ENCODE assay signal across 8 cellular contexts in genomic region chr2:39124770-39125075, GRCh38. TPM values are rescaled to one million over a fixed set of nuclear protein-coding genes. Genes with fewer than 3 reads are reported as not detected.
DNase-seq lines count a peak whose midpoint lies in the region; ATAC-seq, FAIRE-seq and TF ChIP-seq lines count a peak whose summit lies in the region.

No MANE protein-coding gene starts in this region.

- H3K79me2 ChIP-seq in GM12878 (ENCODE audit: control insufficient read depth, insufficient read depth, low read length), result peaks cover 13% of the 10 kb centered on the region
- H3K79me2 ChIP-seq in HepG2 (ENCODE audit: insufficient read depth, low read length), result peaks cover 11% of the 10 kb centered on the region

- peak overlapping the region; percentile 67 for H3K27ac ChIP-seq in GM12878 (ENCODE audit: control insufficient read depth, insufficient read depth)
- peak overlapping the region; percentile 93 for H3K27ac ChIP-seq in HepG2 (ENCODE audit: extremely low read length, insufficient read depth, low read length)
- H3K27ac ChIP-seq in subcutaneous abdominal adipose tissue (ENCODE audit: low read depth, low read length), result peak overlapping the region; percentile 99

- H3K4me1 ChIP-seq in GM12878 (ENCODE audit: control insufficient read depth, insufficient read depth, low read length) (peaks cover 18% of the 10 kb centered on the region), HepG2 (ENCODE audit: insufficient read depth, low read length) (peaks cover 53% of the 10 kb centered on the region), subcutaneous abdominal adipose tissue (ENCODE audit: control insufficient read depth in 5 of 5, insufficient read depth in 5 of 5, low read length in 5 of 5) (peaks cover 4 to 59% (median 49%) of the 10 kb centered on the region in 5 donors)

- H4K20me1 ChIP-seq in GM12878 (ENCODE audit: control insufficient read depth, insufficient read depth) (no peaks in the 10 kb centered on the region), HepG2 (ENCODE audit: insufficient read depth, low read length) (peaks cover 4% of the 10 kb centered on the region)

- H2AFZ ChIP-seq in GM12878 (ENCODE audit: control insufficient read depth, low read depth, low read length), result peak overlapping the region; percentile 98
- peak overlapping the region; percentile 84 for H2AFZ ChIP-seq in HepG2 (ENCODE audit: low read length)

- TSS peak; percentile 75 for BruUV-seq in GM12878 (replicated peaks; lab: Mats Ljungman, UMichigan)
- no TSS peak for BruUV-seq in HepG2 (replicated peaks; lab: Mats Ljungman, UMichigan)

- SMC1A ChIA-PET in GM12878 (lab: Charles Lee; ENCODE audit: uncharacterized antibody, unreplicated experiment), result interaction anchor here (0.5 to 3.0 kb wide), 13 partner anchors 11 to 291 kb away, joined by 3 to 15 read pairs (median 4); no protein-coding TSS in a partner anchor

- H3K4me2 ChIP-seq in GM12878 (ENCODE audit: control insufficient read depth, insufficient read depth) (peak overlapping the region; percentile 43), HepG2 (ENCODE audit: low read depth, low read length) (peak overlapping the region; percentile 83)

- no peak for TF ChIP-seq RAD21 in GM12878 (IDR thresholded peaks at IDR 0.05; ENCODE audit: insufficient read depth, low read depth, low read length)
- no peak for TF ChIP-seq RAD21 in HepG2 (CRISPR knock-in tag; IDR thresholded peaks at IDR 0.05)

- H3K27me3 ChIP-seq in GM12878 (replicated peaks in 1 of 2; ENCODE audit: control insufficient read depth in 2 of 2, insufficient read depth in 2 of 2, low read length in 1 of 2), result no peaks in the 10 kb centered on the region
- H3K27me3 ChIP-seq in HepG2 (ENCODE audit: control insufficient read depth in 1 of 2, insufficient read depth in 2 of 2, low read length in 2 of 2), result no peaks in the 10 kb centered on the region; a peak in 1 of 5 replicates
- H3K27me3 ChIP-seq in subcutaneous abdominal adipose tissue (ENCODE audit: control insufficient read depth in 5 of 5, insufficient read depth in 4 of 5, low read length in 5 of 5), result no peaks in the 10 kb centered on the region

- no peak for TF ChIP-seq CTCF in GM12878 (IDR thresholded peaks at IDR 0.05 in 2 of 3, conservative IDR thresholded peaks at IDR 0.05 in 1 of 3; ENCODE audit: control insufficient read depth in 2 of 3, extremely low read depth in 1 of 3, insufficient read depth in 1 of 3, low read depth in 3 of 3, low read length in 3 of 3)
- TF ChIP-seq CTCF in HepG2 (CRISPR knock-in tag; IDR thresholded peaks at IDR 0.05), result no peak

- intact Hi-C loops in GM12878 (cut with micrococcal nuclease; ENCODE audit: unreplicated experiment), result loop anchor here (10.0 kb wide), 1 partner anchor 510 kb away; no protein-coding TSS in a partner anchor
- intact Hi-C loops in HepG2 (cut with micrococcal nuclease; ENCODE audit: unreplicated experiment), result loop anchor here (1.0 to 10.0 kb wide), 5 partner anchors 8 to 370 kb away; partner anchors contain the start of gene SRSF7

- CTCF ChIA-PET in GM12878 (lab: Yijun Ruan, JAX) (interaction anchor here (0.6 to 2.8 kb wide), 19 partner anchors 8 to 569 kb away, joined by 3 to 23 read pairs (median 5); no protein-coding TSS in a partner anchor), HepG2 (lab: Yijun Ruan, JAX; ENCODE audit: low intra/inter-chr PET ratio, low total read pairs) (interaction anchor here (1.6 to 7.2 kb wide), 2 partner anchors 65 to 104 kb away, joined by 6 to 53 read pairs; no protein-coding TSS in a partner anchor)

- FAIRE-seq in GM12878 (lab: Jason Lieb, UNC), result no peak
- FAIRE-seq in HepG2 (lab: Jason Lieb, UNC), result no peak

- in situ Hi-C loops in GM12878 (cut with MboI) (no loop called here), HepG2 (cut with HindIII; ENCODE audit: extremely low pct_ligation_motif_present, low pct_unique_long_range_greater_than_20kb) (no loop called here)

- peak overlapping the region; percentile 77 for H3K9ac ChIP-seq in GM12878 (ENCODE audit: control insufficient read depth, insufficient read depth, low read length)
- H3K9ac ChIP-seq in HepG2 (ENCODE audit: insufficient read depth, low read depth, low read length), result peak overlapping the region; percentile 80
- peak overlapping the region; percentile 5 to 96 (median 89) for H3K9ac ChIP-seq in subcutaneous abdominal adipose tissue (ENCODE audit: low read length in 5 of 5)

- no peaks in the 10 kb centered on the region for H3K36me3 ChIP-seq in GM12878 (ENCODE audit: control insufficient read depth in 2 of 2, insufficient read depth in 2 of 2, low read length in 1 of 2)
- no peaks in the 10 kb centered on the region for H3K36me3 ChIP-seq in HepG2 (replicated peaks in 1 of 2; ENCODE audit: control insufficient read depth in 1 of 2, insufficient read depth in 2 of 2, low read length in 2 of 2)
- H3K36me3 ChIP-seq in subcutaneous abdominal adipose tissue (ENCODE audit: control insufficient read depth in 5 of 5, insufficient read depth in 5 of 5, low read length in 5 of 5), result no peaks in the 10 kb centered on the region

- H3K9me3 ChIP-seq in GM12878 (replicated peaks; ENCODE audit: control insufficient read depth, insufficient read depth, low read length) (no peaks in the 10 kb centered on the region), HepG2 (ENCODE audit: low read length) (no peaks in the 10 kb centered on the region), subcutaneous abdominal adipose tissue (ENCODE audit: control insufficient read depth in 5 of 5, low read length in 5 of 5) (no peaks in the 10 kb centered on the region)

- peak; percentile 0 for ATAC-seq in GM12878
- ATAC-seq in HepG2, result peak; percentile 20
- no peak for ATAC-seq in GM21381 (IDR thresholded peaks at IDR 0.05; ENCODE audit: unreplicated experiment)

- TF ChIP-seq POLR2A in GM12878 (IDR thresholded peaks at IDR 0.05; ENCODE audit: low read depth, low read length) (no peak), HepG2 (IDR thresholded peaks at IDR 0.05; ENCODE audit: insufficient read depth in 1 of 2, low read depth in 2 of 2, low read length in 2 of 2) (no peak)

- DNase-seq in CD1c-positive myeloid dendritic cell (ENCODE audit: extremely low spot score) (peak; percentile 29), NCI-H146 (lab: John Stamatoyannopoulos, UW) (peak; percentile 65), GM12878 (ENCODE audit: low read depth, low spot score) (no peak), HepG2 (ENCODE audit: low spot score) (no peak), UCSD-AML1 (lab: John Stamatoyannopoulos, UW; ENCODE audit: unreplicated experiment) (no peak), MV-4-11 (lab: John Stamatoyannopoulos, UW) (no peak)

- TF ChIP-seq EP300 in GM12878 (IDR thresholded peaks at IDR 0.05; ENCODE audit: borderline replicate concordance in 1 of 2, control insufficient read depth in 1 of 2, low read depth in 2 of 2, low read length in 2 of 2) (no peak), HepG2 (IDR thresholded peaks at IDR 0.05; ENCODE audit: low read depth in 2 of 2, low read length in 2 of 2) (no peak), HepG2 (CRISPR knock-in tag; IDR thresholded peaks at IDR 0.05; ENCODE audit: borderline replicate concordance) (no peak)

- H3K4me3 ChIP-seq in GM12878, result peak overlapping the region; percentile 81
- peak overlapping the region; percentile 81 to 82 (median 81) for H3K4me3 ChIP-seq in HepG2 (replicated peaks in 1 of 3; ENCODE audit: insufficient read depth in 1 of 3, low read depth in 2 of 3, low read length in 3 of 3)
- peak overlapping the region; percentile 72 to 98 (median 85) for H3K4me3 ChIP-seq in subcutaneous abdominal adipose tissue (ENCODE audit: low read depth in 1 of 5, low read length in 5 of 5)

- RAD21 ChIA-PET in GM12878 (lab: Charles Lee; ENCODE audit: unreplicated experiment), result interaction anchor here (1.2 to 2.4 kb wide), 7 partner anchors 18 to 178 kb away, joined by 3 to 9 read pairs (median 7); no protein-coding TSS in a partner anchor

- POLR2A ChIA-PET in GM12878 (lab: Charles Lee), result interaction anchor here (0.6 to 2.1 kb wide), 8 partner anchors 9 to 373 kb away, joined by 3 to 10 read pairs (median 4); partner anchors contain the start of gene SRSF7
- POLR2A ChIA-PET in HepG2 (lab: Yijun Ruan, JAX), result interaction anchor here (0.6 to 2.8 kb wide), 15 partner anchors 9 to 628 kb away, joined by 3 to 58 read pairs (median 4); partner anchors contain the start of genes DHX57 and MORN2

- 0% methylated on average over 9 of the region's 9 CpGs for WGBS in GM12878 (ENCODE audit: insufficient coverage, insufficient replicate concordance, low lambda C conversion rate, missing lambda C conversion rate)
- WGBS in HepG2 (ENCODE audit: low lambda C conversion rate), result 2% methylated on average over 9 of the region's 9 CpGs

RNA-seq across cellular contexts. Expression of gene SOS1, which starts 3.9 kb away (rescaled TPM):
- total RNA-seq in GM12878 (2013; cell fraction: nucleolus; rRNA removed), result 108 TPM in 2 replicates
- total RNA-seq in GM12878 (2014; rRNA removed), result 6.9 and 8.6 TPM in 2 replicates
- 12.7 and 13.2 TPM in 2 replicates for total RNA-seq in GM12878 (2014; rRNA removed; fragmentation: Illumina TruSeq; extraction: Trizol)
- 14.5 and 16.1 TPM in 2 replicates for total RNA-seq in GM12878 (2021)
- 2.0 TPM for polyA plus RNA-seq in GM12878 (2011; ENCODE audit: low read depth)
- 19.6 and 24.1 TPM in 2 replicates for polyA plus RNA-seq in GM12878 (2011; rRNA removed)
- 11.9 and 12.1 TPM in 2 replicates for polyA plus RNA-seq in GM12878 (2011; cell fraction: cytosol; rRNA removed)
- polyA plus RNA-seq in GM12878 (2011; cell fraction: nucleus; rRNA removed), result 40.7 and 49.0 TPM in 2 replicates
- 3.5 and 7.5 TPM in 2 replicates for polyA plus RNA-seq in GM12878 (2012)
- polyA plus RNA-seq in GM12878 (2014; fragmentation: Illumina TruSeq; extraction: Trizol), result 16.4 and 23.6 TPM in 2 replicates
- 1 to 10 TPM; 2.1 TPM for polyA plus RNA-seq in GM12878 (2014; fragmentation: Nextera tagmentation; extraction: Ambion mirVana)
- polyA plus RNA-seq in GM12878 (2014; rRNA removed), result 7.2 and 8.5 TPM in 2 replicates
- 1 to 10 TPM; 2.6 to 4.5 TPM for polyA plus RNA-seq in GM12878 (2016; fragmentation: Nextera tagmentation; extraction: Ambion mirVana)
- 43.5 and 50.5 TPM in 2 replicates for polyA minus RNA-seq in GM12878 (2011; rRNA and poly(A)+ RNA removed)
- polyA minus RNA-seq in GM12878 (2011; cell fraction: cytosol; rRNA and poly(A)+ RNA removed), result 9.8 and 17.9 TPM in 2 replicates
- 28.5 and 42.9 TPM in 2 replicates for polyA minus RNA-seq in GM12878 (2011; cell fraction: nucleus; rRNA and poly(A)+ RNA removed)
- total RNA-seq in HepG2 (2016; rRNA removed; fragmentation: Illumina TruSeq; extraction: Trizol), result 20.8 and 26.6 TPM in 2 replicates
- total RNA-seq in HepG2 (2016; cell fraction: cytosol; rRNA removed; fragmentation: Illumina TruSeq; extraction: Trizol; ENCODE audit: low read depth), result 3.2 and 4.1 TPM in 2 replicates
- total RNA-seq in HepG2 (2016; cell fraction: insoluble cytoplasmic fraction; rRNA removed; fragmentation: Illumina TruSeq; extraction: Trizol), result 21.0 and 28.9 TPM in 2 replicates
- total RNA-seq in HepG2 (2016; cell fraction: membrane; rRNA removed; fragmentation: Illumina TruSeq; extraction: Trizol), result 12.6 and 14.3 TPM in 2 replicates
- 49.5 and 63.9 TPM in 2 replicates for total RNA-seq in HepG2 (2016; cell fraction: nucleus; rRNA removed; fragmentation: Illumina TruSeq; extraction: Trizol)
- 39.5 and 60.4 TPM in 2 replicates for polyA plus RNA-seq in HepG2 (2011; rRNA removed)
- 23.4 and 41.7 TPM in 2 replicates for polyA plus RNA-seq in HepG2 (2011; cell fraction: cytosol; rRNA removed)
- polyA plus RNA-seq in HepG2 (2011; cell fraction: nucleus; rRNA removed), result 69.6 and 75.7 TPM in 2 replicates
- polyA plus RNA-seq in HepG2 (2012), result 31.5 and 37.6 TPM in 2 replicates
- polyA plus RNA-seq in HepG2 (2016; cell fraction: cytosol; fragmentation: Illumina TruSeq; extraction: Trizol; ENCODE audit: low read depth), result 0.43 and 0.49 TPM in 2 replicates
- 21.4 and 27.3 TPM in 2 replicates for polyA plus RNA-seq in HepG2 (2016; cell fraction: insoluble cytoplasmic fraction; fragmentation: Illumina TruSeq; extraction: Trizol; ENCODE audit: low read depth)
- 2.0 and 2.7 TPM in 2 replicates for polyA plus RNA-seq in HepG2 (2016; cell fraction: membrane; fragmentation: Illumina TruSeq; extraction: Trizol; ENCODE audit: low read depth)
- 56.1 and 68.3 TPM in 2 replicates for polyA plus RNA-seq in HepG2 (2016; cell fraction: nucleus; fragmentation: Illumina TruSeq; extraction: Trizol; ENCODE audit: insufficient read depth, low read depth)
- 40.4 and 54.0 TPM in 2 replicates for polyA minus RNA-seq in HepG2 (2011; rRNA and poly(A)+ RNA removed; ENCODE audit: low replicate concordance)
- 39.9 and 41.5 TPM in 2 replicates for polyA minus RNA-seq in HepG2 (2011; cell fraction: cytosol; rRNA and poly(A)+ RNA removed)
- 211 and 214 TPM in 2 replicates for polyA minus RNA-seq in HepG2 (2011; cell fraction: nucleus; rRNA and poly(A)+ RNA removed)

Comparison
In these comparisons a context has a peak if more than half of its experiments do, and no peak if none do; other contexts are left out.
1. DNase-seq: peak in CD1c-positive myeloid dendritic cell (single experiment) and NCI-H146 (single experiment); none in GM12878 (single experiment), HepG2 (single experiment), UCSD-AML1 (single experiment) and MV-4-11 (single experiment).
2. Peak in every context shown above with its lines, with median percentiles within 50 percentile points of each other: H3K27ac ChIP-seq, H3K4me3 ChIP-seq and H3K9ac ChIP-seq.